Comparison of ENCODE assay signal across 19 cellular contexts in genomic region chr11:67562951-67563350, GRCh38. TPM values are rescaled to one million over a fixed set of nuclear protein-coding genes. Genes with fewer than 3 reads are reported as not detected.
DNase-seq lines count a peak whose midpoint lies in the region; ATAC-seq, FAIRE-seq and TF ChIP-seq lines count a peak whose summit lies in the region.
"Had no signal": no experiment of that assay in that cellular context is flagged by ENCODE, and none has a peak within 500 bp of the region (broad histone marks: within the 10 kb centered on the region; RNA-seq: fewer than 3 reads in every experiment).

No MANE protein-coding gene starts in this region.

- no peaks in the 10 kb centered on the region for H3K27me3 ChIP-seq in adrenal gland
- no peaks in the 10 kb centered on the region for H3K27me3 ChIP-seq in right lobe of liver
- peaks cover 0 to 11% (median 4%) of the 10 kb centered on the region in 5 donors for H3K27me3 ChIP-seq in subcutaneous abdominal adipose tissue (ENCODE audit: control insufficient read depth in 5 of 5, insufficient read depth in 4 of 5, low read length in 5 of 5)
- H3K27me3 ChIP-seq in pancreas = no peaks in the 10 kb centered on the region

- H3K4me1 ChIP-seq in adrenal gland (replicated peaks in 1 of 2) (peaks cover 11 to 12% of the 10 kb centered on the region in 2 donors), right lobe of liver (peaks cover 0 to 7% (median 0%) of the 10 kb centered on the region in 4 donors), subcutaneous abdominal adipose tissue (ENCODE audit: control insufficient read depth in 5 of 5, insufficient read depth in 5 of 5, low read length in 5 of 5) (peaks cover 0 to 9% (median 0%) of the 10 kb centered on the region in 5 donors), pancreas (peaks cover 0 to 5% (median 0%) of the 10 kb centered on the region in 3 donors)

- H3K4me3 ChIP-seq in adrenal gland (no peak overlapping the region), right lobe of liver (no peak overlapping the region), subcutaneous abdominal adipose tissue (ENCODE audit: low read depth in 1 of 5, low read length in 5 of 5) (no peak overlapping the region), pancreas (no peak overlapping the region)

- no peak for FAIRE-seq in pancreas (lab: Jason Lieb, UNC)

- H3K9me3 ChIP-seq in adrenal gland (replicated peaks in 1 of 3) = no peaks in the 10 kb centered on the region
- H3K9me3 ChIP-seq in right lobe of liver = no peaks in the 10 kb centered on the region
- no peaks in the 10 kb centered on the region for H3K9me3 ChIP-seq in subcutaneous abdominal adipose tissue (ENCODE audit: control insufficient read depth in 5 of 5, low read length in 5 of 5)
- H3K9me3 ChIP-seq in pancreas = no peaks in the 10 kb centered on the region

- no peak for ATAC-seq in activated naive CD8-positive, alpha-beta T cell treated with anti-CD3 and anti-CD28 coated beads, Interleukin-2, amount 10 ng/mL, durations not matched to agents 7 days and 5 days (ENCODE audit: low read depth)
- ATAC-seq in right lobe of liver = no peak
- no peak for ATAC-seq in pancreas
- ATAC-seq: CD8-positive, alpha-beta T cell; stimulated activated naive CD8-positive, alpha-beta T cell treated with anti-CD3 and anti-CD28 coated beads, Interleukin-15, Interleukin-2, amounts not matched to agents 100 U/mL and 50 U/mL, for 24 hours had no signal

- H3K9ac ChIP-seq in subcutaneous abdominal adipose tissue (ENCODE audit: low read length in 5 of 5) = no peak overlapping the region

- H3K4me1 Mint-ChIP-seq in activated naive CD8-positive, alpha-beta T cell treated with anti-CD3 and anti-CD28 coated beads, Interleukin-2, amount 10 ng/mL, durations not matched to agents 7 days and 5 days = peaks cover 9% of the 10 kb centered on the region
- H3K4me1 Mint-ChIP-seq in activated naive CD8-positive, alpha-beta T cell treated with anti-CD3 and anti-CD28 coated beads for 36 hours = peaks cover 11% of the 10 kb centered on the region
- peaks cover 15% of the 10 kb centered on the region for H3K4me1 Mint-ChIP-seq in osteocyte (ENCODE audit: unreplicated experiment)

- no peaks in the 10 kb centered on the region for H3K36me3 Mint-ChIP-seq in activated naive CD8-positive, alpha-beta T cell treated with anti-CD3 and anti-CD28 coated beads, Interleukin-2, amount 10 ng/mL, durations not matched to agents 7 days and 5 days
- H3K36me3 Mint-ChIP-seq in activated naive CD8-positive, alpha-beta T cell treated with anti-CD3 and anti-CD28 coated beads for 36 hours = peaks cover 1% of the 10 kb centered on the region
- H3K36me3 Mint-ChIP-seq in osteocyte (ENCODE audit: unreplicated experiment) = no peaks in the 10 kb centered on the region
- H3K36me3 Mint-ChIP-seq: brain; CD8-positive, alpha-beta T cell had no signal

- TF ChIP-seq CTCF in adrenal gland (IDR thresholded peaks at IDR 0.05) (no peak), right lobe of liver (IDR thresholded peaks at IDR 0.05) (no peak), pancreas (IDR thresholded peaks at IDR 0.05) (no peak), osteocyte (IDR thresholded peaks at IDR 0.05) (no peak)

- peak overlapping the region; percentile 29 to 82 (median 76) for H3K27ac ChIP-seq in adrenal gland
- peak overlapping the region in 2 of 3 donors; percentile 56 to 67 for H3K27ac ChIP-seq in right lobe of liver
- peak overlapping the region; percentile 30 for H3K27ac ChIP-seq in subcutaneous abdominal adipose tissue (ENCODE audit: low read depth, low read length)
- no peak overlapping the region for H3K27ac ChIP-seq in pancreas
- H3K27ac ChIP-seq in substantia nigra (ENCODE audit: low read depth, low read length, poor library complexity, severe bottlenecking) = no peak overlapping the region
- H3K27ac ChIP-seq: 22Rv1 had no signal

- peak overlapping the region; percentile 11 for H3K27ac Mint-ChIP-seq in activated naive CD8-positive, alpha-beta T cell treated with anti-CD3 and anti-CD28 coated beads, Interleukin-2, amount 10 ng/mL, durations not matched to agents 7 days and 5 days
- no peak overlapping the region for H3K27ac Mint-ChIP-seq in activated naive CD8-positive, alpha-beta T cell treated with anti-CD3 and anti-CD28 coated beads for 36 hours
- H3K27ac Mint-ChIP-seq in osteocyte (ENCODE audit: unreplicated experiment) = no peak overlapping the region
- H3K27ac Mint-ChIP-seq: CD8-positive, alpha-beta T cell had no signal

- no peaks in the 10 kb centered on the region for H3K9me3 Mint-ChIP-seq in activated naive CD8-positive, alpha-beta T cell treated with anti-CD3 and anti-CD28 coated beads, Interleukin-2, amount 10 ng/mL, durations not matched to agents 7 days and 5 days
- H3K9me3 Mint-ChIP-seq in activated naive CD8-positive, alpha-beta T cell treated with anti-CD3 and anti-CD28 coated beads for 36 hours = no peaks in the 10 kb centered on the region
- H3K9me3 Mint-ChIP-seq in osteocyte (ENCODE audit: unreplicated experiment) = no peaks in the 10 kb centered on the region
- H3K9me3 Mint-ChIP-seq: brain; CD8-positive, alpha-beta T cell had no signal

- no peak overlapping the region for H3K4me3 Mint-ChIP-seq in activated naive CD8-positive, alpha-beta T cell treated with anti-CD3 and anti-CD28 coated beads, Interleukin-2, amount 10 ng/mL, durations not matched to agents 7 days and 5 days
- H3K4me3 Mint-ChIP-seq in activated naive CD8-positive, alpha-beta T cell treated with anti-CD3 and anti-CD28 coated beads for 36 hours = no peak overlapping the region
- H3K4me3 Mint-ChIP-seq in osteocyte (ENCODE audit: unreplicated experiment) = no peak overlapping the region
- H3K4me3 Mint-ChIP-seq: brain; CD8-positive, alpha-beta T cell had no signal

- WGBS in adrenal gland, 4 donors = 58 to 73% (median 63%) methylated on average over 5 of the region's 5 CpGs
- 81% methylated on average over 5 of the region's 5 CpGs for WGBS in right lobe of liver (ENCODE audit: insufficient coverage, low coverage, low lambda C conversion rate, missing lambda C conversion rate)
- 65 to 71% methylated on average over 5 of the region's 5 CpGs for WGBS in pancreas, 2 donors

- H3K27me3 Mint-ChIP-seq in activated naive CD8-positive, alpha-beta T cell treated with anti-CD3 and anti-CD28 coated beads, Interleukin-2, amount 10 ng/mL, durations not matched to agents 7 days and 5 days = peaks cover 24% of the 10 kb centered on the region
- peaks cover 12% of the 10 kb centered on the region for H3K27me3 Mint-ChIP-seq in activated naive CD8-positive, alpha-beta T cell treated with anti-CD3 and anti-CD28 coated beads for 36 hours
- H3K27me3 Mint-ChIP-seq in osteocyte (ENCODE audit: unreplicated experiment) = peaks cover 3% of the 10 kb centered on the region

- intact Hi-C loops in adrenal gland (cut with DNase I) (no loop called here), right lobe of liver (cut with DNase I) (no loop called here), pancreas (cut with DNase I) (no loop called here)

- POLR2A ChIA-PET in activated naive CD8-positive, alpha-beta T cell treated with anti-CD3 and anti-CD28 coated beads, Interleukin-2, amount 10 ng/mL, durations not matched to agents 7 days and 5 days (lab: Charles Lee) = no interaction called here

- TF ChIP-seq POLR2A in adrenal gland (IDR thresholded peaks at IDR 0.05) (no peak), right lobe of liver (IDR thresholded peaks at IDR 0.05) (no peak)

- H3K36me3 ChIP-seq in adrenal gland (replicated peaks in 1 of 2) = no peaks in the 10 kb centered on the region
- no peaks in the 10 kb centered on the region for H3K36me3 ChIP-seq in right lobe of liver
- no peaks in the 10 kb centered on the region for H3K36me3 ChIP-seq in subcutaneous abdominal adipose tissue (ENCODE audit: control insufficient read depth in 5 of 5, insufficient read depth in 5 of 5, low read length in 5 of 5)
- no peaks in the 10 kb centered on the region for H3K36me3 ChIP-seq in pancreas

- no peak for DNase-seq in activated naive CD8-positive, alpha-beta T cell treated with anti-CD3 and anti-CD28 coated beads, Interleukin-2, amount 10 ng/mL, durations not matched to agents 7 days and 5 days
- DNase-seq in activated naive CD8-positive, alpha-beta T cell treated with anti-CD3 and anti-CD28 coated beads for 36 hours = no peak
- no peak for DNase-seq in adrenal gland
- DNase-seq in right lobe of liver = no peak
- no peak for DNase-seq in pancreas
- no peak for DNase-seq in osteocyte (ENCODE audit: extremely low spot score, unreplicated experiment)
- DNase-seq in substantia nigra (lab: John Stamatoyannopoulos, UW) = no peak
- DNase-seq: activated CD8-positive, alpha-beta memory T cell treated with anti-CD3 and anti-CD28 coated beads for 24 hours; activated effector memory CD4-positive, alpha-beta T cell treated with Interleukin-2 at 50 U/mL for 16 hours; CD8-positive, alpha-beta T cell; foreskin melanocyte; GDM1; Karpas-422; NCI-H1694 treated with DMSO at 0.1 percent for 48 hours; stimulated activated naive CD8-positive, alpha-beta T cell treated with anti-CD3 and anti-CD28 coated beads, Interleukin-15, Interleukin-2, amounts not matched to agents 100 U/mL and 50 U/mL, for 24 hours had no signal

RNA-seq across cellular contexts. Expression of gene GSTP1, which starts 20.7 kb away (rescaled TPM):
- 100 to 1,000 TPM; 211 to 219 TPM for total RNA-seq in activated naive CD8-positive, alpha-beta T cell treated with anti-CD3 and anti-CD28 coated beads, Interleukin-2, amount 10 ng/mL, durations not matched to agents 7 days and 5 days
- 100 to 1,000 TPM; 452 to 465 TPM for total RNA-seq in activated naive CD8-positive, alpha-beta T cell treated with anti-CD3 and anti-CD28 coated beads for 36 hours
- 1,000 to 10,000 TPM in 1 of 8 donors, 100 to 1,000 TPM in 7; 332 to 1,325 (median 429) TPM for total RNA-seq in adrenal gland
- polyA plus RNA-seq in adrenal gland = 100 to 1,000 TPM; 267 to 762 (median 466) TPM
- total RNA-seq in right lobe of liver = 10 to 100 TPM; 16.6 to 51.4 (median 32.3) TPM
- total RNA-seq in pancreas = 100 to 1,000 TPM; 169 to 350 (median 205) TPM
- polyA plus RNA-seq in pancreas = 100 to 1,000 TPM; 310 to 315 TPM
- total RNA-seq in osteocyte = 509 and 544 TPM in 2 replicates

RNA-seq across cellular contexts. Expression of gene CABP2, which starts 39.7 kb away (rescaled TPM):
- total RNA-seq in activated naive CD8-positive, alpha-beta T cell treated with anti-CD3 and anti-CD28 coated beads, Interleukin-2, amount 10 ng/mL, durations not matched to agents 7 days and 5 days = not detected
- total RNA-seq in activated naive CD8-positive, alpha-beta T cell treated with anti-CD3 and anti-CD28 coated beads for 36 hours = not detected
- total RNA-seq in adrenal gland (not detected), right lobe of liver (not detected), pancreas (not detected), osteocyte (not detected in 2 replicates)
- polyA plus RNA-seq in adrenal gland (not detected), pancreas (not detected)
- total RNA-seq: CD8-positive, alpha-beta T cell; mucosa of gallbladder had no signal

RNA-seq across cellular contexts. Expression of gene NDUFV1, which starts 43.8 kb away (rescaled TPM):
- 100 to 1,000 TPM; 211 to 219 TPM for total RNA-seq in activated naive CD8-positive, alpha-beta T cell treated with anti-CD3 and anti-CD28 coated beads, Interleukin-2, amount 10 ng/mL, durations not matched to agents 7 days and 5 days
- total RNA-seq in activated naive CD8-positive, alpha-beta T cell treated with anti-CD3 and anti-CD28 coated beads for 36 hours = 100 to 1,000 TPM; 317 to 321 TPM
- total RNA-seq in adrenal gland (100 to 1,000 TPM; 176 to 439 (median 297) TPM), right lobe of liver (100 to 1,000 TPM; 151 to 214 (median 163) TPM), pancreas (100 to 1,000 TPM in 4 of 6 donors, 10 to 100 TPM in 2; 82.5 to 126 (median 109) TPM), osteocyte (180 and 185 TPM in 2 replicates)
- polyA plus RNA-seq in adrenal gland (100 to 1,000 TPM in 2 of 3 donors, 10 to 100 TPM in 1; 84.2 to 231 (median 227) TPM), pancreas (100 to 1,000 TPM; 206 to 281 TPM)

RNA-seq across cellular contexts. Expression of gene CDK2AP2, which starts 55.0 kb away (rescaled TPM):
- 100 to 1,000 TPM in 1 of 2 experiments, 10 to 100 TPM in 1; 94.6 to 101 TPM for total RNA-seq in activated naive CD8-positive, alpha-beta T cell treated with anti-CD3 and anti-CD28 coated beads, Interleukin-2, amount 10 ng/mL, durations not matched to agents 7 days and 5 days
- 10 to 100 TPM; 49.7 to 50.5 TPM for total RNA-seq in activated naive CD8-positive, alpha-beta T cell treated with anti-CD3 and anti-CD28 coated beads for 36 hours
- total RNA-seq in adrenal gland = 100 to 1,000 TPM in 1 of 8 donors, 10 to 100 TPM in 7; 34.0 to 218 (median 56.3) TPM
- 100 to 1,000 TPM in 1 of 3 donors, 10 to 100 TPM in 2; 55.4 to 110 (median 85.6) TPM for polyA plus RNA-seq in adrenal gland
- total RNA-seq in right lobe of liver = 10 to 100 TPM; 45.2 to 74.9 (median 55.7) TPM
- total RNA-seq in pancreas = 10 to 100 TPM; 27.1 to 41.8 (median 35.2) TPM
- 10 to 100 TPM; 46.4 to 65.6 TPM for polyA plus RNA-seq in pancreas
- 32.2 and 37.4 TPM in 2 replicates for total RNA-seq in osteocyte

RNA-seq across cellular contexts. Expression of gene PITPNM1, which starts 57.8 kb away (rescaled TPM):
- total RNA-seq in activated naive CD8-positive, alpha-beta T cell treated with anti-CD3 and anti-CD28 coated beads, Interleukin-2, amount 10 ng/mL, durations not matched to agents 7 days and 5 days = 100 to 1,000 TPM; 125 to 132 TPM
- total RNA-seq in activated naive CD8-positive, alpha-beta T cell treated with anti-CD3 and anti-CD28 coated beads for 36 hours = 10 to 100 TPM; 52.7 to 56.4 TPM
- total RNA-seq in adrenal gland (100 to 1,000 TPM in 1 of 8 donors, 10 to 100 TPM in 7; 24.8 to 146 (median 53.3) TPM), right lobe of liver (10 to 100 TPM in 4 of 6 experiments, 1 to 10 TPM in 2; 8.6 to 21.3 (median 15.0) TPM), pancreas (10 to 100 TPM; 10.2 to 34.3 (median 20.5) TPM), osteocyte (46.7 and 46.9 TPM in 2 replicates)
- polyA plus RNA-seq in adrenal gland (10 to 100 TPM; 42.6 to 70.9 (median 62.1) TPM), pancreas (10 to 100 TPM; 34.4 to 35.7 TPM)

Comparison
In these comparisons a context has a peak if more than half of its experiments do, and no peak if none do; other contexts are left out.
1. H3K27ac ChIP-seq: peak in adrenal gland (5 of 5), right lobe of liver (2 of 3) and subcutaneous abdominal adipose tissue (single experiment); none in pancreas (0 of 4) and substantia nigra (single experiment).